Comparison of ENCODE assay signal across 15 cellular contexts in genomic region chr11:4334356-4334755, GRCh38. TPM values are rescaled to one million over a fixed set of nuclear protein-coding genes. Genes with fewer than 3 reads are reported as not detected.
"Had no signal": no experiment of that assay in that cellular context is flagged by ENCODE, and none has a peak within 500 bp of the region (broad histone marks: within the 10 kb centered on the region; RNA-seq: fewer than 3 reads in every experiment).

No MANE protein-coding gene starts in this region.

RNA-seq across cellular contexts. Expression of gene OR52B4, which starts 33.8 kb away (rescaled TPM):
- total RNA-seq: activated B cell treated with CpG ODN at 0.5 μM for 24 hours; activated CD4-positive, alpha-beta memory T cell treated with anti-CD3 and anti-CD28 coated beads for 36 hours; activated CD4-positive, alpha-beta memory T cell treated with anti-CD3 and anti-CD28 coated beads, Interleukin-2, amount 10 ng/mL, durations not matched to agents 7 days and 5 days; activated CD4-positive, alpha-beta T cell treated with anti-CD3 and anti-CD28 coated beads for 36 hours; activated CD4-positive, alpha-beta T cell treated with anti-CD3 and anti-CD28 coated beads, Interleukin-2, amount 10 ng/mL, durations not matched to agents 24 days and 14 days; activated CD4-positive, alpha-beta T cell treated with anti-CD3 and anti-CD28 coated beads, Interleukin-2, amount 10 ng/mL, durations not matched to agents 7 days and 5 days; activated CD8-positive, alpha-beta memory T cell treated with anti-CD3 and anti-CD28 coated beads for 36 hours; activated CD8-positive, alpha-beta memory T cell treated with anti-CD3 and anti-CD28 coated beads, Interleukin-2, amount 10 ng/mL, durations not matched to agents 7 days and 5 days; activated CD8-positive, alpha-beta T cell treated with anti-CD3 and anti-CD28 coated beads for 36 hours; activated CD8-positive, alpha-beta T cell treated with anti-CD3 and anti-CD28 coated beads, Interleukin-2, amount 10 ng/mL, durations not matched to agents 7 days and 5 days; T-cell; T-helper 1 cell treated with Interleukin-12 subunit alpha and Interleukin-12 subunit beta and Interleukin-4 antibody, amounts not matched to agents 30 ng/mL and 1 ng/mL, for 36 hours; T-helper 17 cell; T-helper 2 cell treated with Interferon-gamma antibody and Interleukin-4, amounts not matched to agents 100 ng/mL and 5 ng/mL, for 36 hours; WTC11 had no signal
